ENCODE assay signal across 8 cellular contexts in genomic region chr10:1048732-1049424, GRCh38. TPM values are rescaled to one million over a fixed set of nuclear protein-coding genes. Genes with fewer than 3 reads are reported as not detected.
DNase-seq lines count a peak whose midpoint lies in the region; ATAC-seq and TF ChIP-seq lines count a peak whose summit lies in the region.

Gene IDI1 (minus strand): TSS chr10:1049119. CDS start chr10:1049003, 116 bp downstream.

- TF ChIP-seq CTCF in suprapubic skin (IDR thresholded peaks at IDR 0.05): no peak

- H3K9me3 Mint-ChIP-seq in activated naive CD4-positive, alpha-beta T cell treated with anti-CD3 and anti-CD28 coated beads, Interleukin-2, amount 50 U/mL, for 72 hours: no peaks in the 10 kb centered on the region

- peaks cover 23 to 32% of the 10 kb centered on the region in 2 donors for H3K36me3 Mint-ChIP-seq in activated naive CD4-positive, alpha-beta T cell treated with anti-CD3 and anti-CD28 coated beads, Interleukin-2, amount 50 U/mL, for 72 hours

- DNase-seq in NCI-H1105 (lab: John Stamatoyannopoulos, UW) (peak; percentile 96), SKM-1 (lab: John Stamatoyannopoulos, UW; ENCODE audit: unreplicated experiment) (peak; percentile 81), glomerular endothelial cell (ENCODE audit: extremely low read depth, low read depth, low spot score) (peak; percentile 73), occipital lobe (lab: John Stamatoyannopoulos, UW) (peak; percentile 100), suprapubic skin (ENCODE audit: low spot score in 2 of 2) (peak; percentile 98 to 99)
- peak; percentile 97 to 98 for DNase-seq in activated naive CD4-positive, alpha-beta T cell treated with anti-CD3 and anti-CD28 coated beads, Interleukin-2, amount 50 U/mL, for 72 hours (ENCODE audit: low spot score in 2 of 2)

- peak within 1 kb of the TSS; percentile 98 to 99 for H3K27ac Mint-ChIP-seq in activated naive CD4-positive, alpha-beta T cell treated with anti-CD3 and anti-CD28 coated beads, Interleukin-2, amount 50 U/mL, for 72 hours

- H3K36me3 ChIP-seq in suprapubic skin: peaks cover 12% of the 10 kb centered on the region

- peaks cover 53% of the 10 kb centered on the region for H3K4me1 ChIP-seq in suprapubic skin

- TF ChIP-seq POLR2A in GM10847 (IDR thresholded peaks at IDR 0.05; ENCODE audit: extremely low read depth, insufficient read length) (peak; percentile 99), suprapubic skin (IDR thresholded peaks at IDR 0.05) (peak; percentile 80 to 97)

- H3K9me3 ChIP-seq in suprapubic skin: no peaks in the 10 kb centered on the region

- no peaks in the 10 kb centered on the region for H3K27me3 ChIP-seq in suprapubic skin

- peak; percentile 85 for ATAC-seq in HG02642 (IDR thresholded peaks at IDR 0.05; ENCODE audit: poor library complexity, unreplicated experiment)
- peak; percentile 84 to 86 for ATAC-seq in activated naive CD4-positive, alpha-beta T cell treated with anti-CD3 and anti-CD28 coated beads, Interleukin-2, amount 50 U/mL, for 72 hours

- H3K4me3 ChIP-seq in suprapubic skin: peak within 1 kb of the TSS; percentile 70

- peak within 1 kb of the TSS; percentile 97 for H3K27ac ChIP-seq in suprapubic skin

- TF ChIP-seq EP300 in suprapubic skin (IDR thresholded peaks at IDR 0.05): no peak

- WGBS in suprapubic skin: no CpG with 5 or more reads among the region's 83 CpGs

RNA-seq across cellular contexts. Expression of gene IDI1, which starts in this region (rescaled TPM):
- 10 to 100 TPM; 52.6 to 81.1 TPM for total RNA-seq in activated naive CD4-positive, alpha-beta T cell treated with anti-CD3 and anti-CD28 coated beads, Interleukin-2, amount 50 U/mL, for 72 hours
- total RNA-seq in glomerular endothelial cell (40.5 and 55.3 TPM in 2 replicates), occipital lobe (146 TPM), suprapubic skin (10 to 100 TPM; 32.0 to 62.1 (median 36.1) TPM)

Comparison
In these comparisons a context has a peak if more than half of its experiments do, and no peak if none do; other contexts are left out.
1. Peak in every context shown above with its lines: DNase-seq, ATAC-seq, H3K4me3 ChIP-seq and H3K27ac ChIP-seq.